In genomic region chr19:48965033-48965805, GRCh38 we compare ENCODE assay signal across 1 cellular context.
TF ChIP-seq lines count a peak whose summit lies in the region.

Gene FTL (plus strand): TSS chr19:48965309. CDS start chr19:48965508, 199 bp downstream.

TF ChIP-seq in HepG2, 621 proteins besides CTCF, POLR2A, EP300 and RAD21 (continued from another document and continues in another):
- no peak for TF ChIP-seq KIAA2018 (CRISPR knock-in tag; IDR thresholded peaks at IDR 0.05; ENCODE audit: borderline replicate concordance)
- TF ChIP-seq ZNF660 (CRISPR knock-in tag; IDR thresholded peaks at IDR 0.05; ENCODE audit: borderline replicate concordance, low read depth): 0 out of 2 replicates have a peak, but pooled peaks have one; percentile 26
- TF ChIP-seq GATAD1 (CRISPR knock-in tag; IDR thresholded peaks at IDR 0.05): no peak; the same call in none of the 2 replicates
- no peak for TF ChIP-seq ZBTB37 (CRISPR knock-in tag; IDR thresholded peaks at IDR 0.05)
- 0 out of 2 replicates have a peak, but pooled peaks have one; percentile 49 for TF ChIP-seq SNAPC4 (CRISPR knock-in tag; IDR thresholded peaks at IDR 0.05)
- peak; percentile 58 for TF ChIP-seq ZEB1 (IDR thresholded peaks at IDR 0.05; ENCODE audit: insufficient replicate concordance, low read depth)
- TF ChIP-seq TEAD3 (CRISPR knock-in tag; optimal IDR thresholded peaks at IDR 0.05; ENCODE audit: borderline replicate concordance): peak; percentile 47
- peak; percentile 96 for TF ChIP-seq ZNF256 (CRISPR knock-in tag; conservative IDR thresholded peaks at IDR 0.05)
- TF ChIP-seq ZNF136 (CRISPR knock-in tag; IDR thresholded peaks at IDR 0.05; ENCODE audit: low read depth): no peak
- no peak for TF ChIP-seq ZNF674 (CRISPR knock-in tag; IDR thresholded peaks at IDR 0.05; ENCODE audit: low read depth)
- TF ChIP-seq ZNF83 (CRISPR knock-in tag; IDR thresholded peaks at IDR 0.05; ENCODE audit: borderline replicate concordance): 0 out of 2 replicates have a peak, but pooled peaks have one; percentile 12
- no peak for TF ChIP-seq FOXP1 (IDR thresholded peaks at IDR 0.05)
- no peak for TF ChIP-seq FOXP1 (CRISPR knock-in tag; IDR thresholded peaks at IDR 0.05)
- peak; percentile 86; the same call in 1 of the 2 replicates for TF ChIP-seq MIXL1 (CRISPR knock-in tag; IDR thresholded peaks at IDR 0.05)
- no peak for TF ChIP-seq ZNF24 (IDR thresholded peaks at IDR 0.05)
- TF ChIP-seq CEBPB (IDR thresholded peaks at IDR 0.05; ENCODE audit: borderline replicate concordance, low read depth, low read length): peak; percentile 85
- TF ChIP-seq SMC3 (IDR thresholded peaks at IDR 0.05; ENCODE audit: low read length): no peak
- TF ChIP-seq FOXM1 (CRISPR knock-in tag; IDR thresholded peaks at IDR 0.05): peak; percentile 87; the same call in 1 of the 2 replicates
- no peak; the same call in 1 of the 2 replicates for TF ChIP-seq MTA1 (CRISPR knock-in tag; IDR thresholded peaks at IDR 0.05; ENCODE audit: borderline replicate concordance)
- TF ChIP-seq, protein P1, sequence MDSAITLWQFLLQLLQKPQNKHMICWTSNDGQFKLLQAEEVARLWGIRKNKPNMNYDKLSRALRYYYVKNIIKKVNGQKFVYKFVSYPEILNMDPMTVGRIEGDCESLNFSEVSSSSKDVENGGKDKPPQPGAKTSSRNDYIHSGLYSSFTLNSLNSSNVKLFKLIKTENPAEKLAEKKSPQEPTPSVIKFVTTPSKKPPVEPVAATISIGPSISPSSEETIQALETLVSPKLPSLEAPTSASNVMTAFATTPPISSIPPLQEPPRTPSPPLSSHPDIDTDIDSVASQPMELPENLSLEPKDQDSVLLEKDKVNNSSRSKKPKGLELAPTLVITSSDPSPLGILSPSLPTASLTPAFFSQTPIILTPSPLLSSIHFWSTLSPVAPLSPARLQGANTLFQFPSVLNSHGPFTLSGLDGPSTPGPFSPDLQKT (CRISPR knock-in tag; IDR thresholded peaks at IDR 0.05; ENCODE audit: borderline replicate concordance): 0 out of 2 replicates have a peak, but pooled peaks have one; percentile 57
- no peak for TF ChIP-seq ZNF282 (IDR thresholded peaks at IDR 0.05; ENCODE audit: partially characterized antibody)
- peak; percentile 97 for TF ChIP-seq ZNF510 (CRISPR knock-in tag; IDR thresholded peaks at IDR 0.05; ENCODE audit: low read depth)
- TF ChIP-seq POLR2AphosphoS2 (IDR thresholded peaks at IDR 0.05; ENCODE audit: low read depth, low read length): peak; percentile 93
- 0 out of 2 replicates have a peak, but pooled peaks have one; percentile 52 for TF ChIP-seq GFI1 (CRISPR knock-in tag; IDR thresholded peaks at IDR 0.05; ENCODE audit: borderline replicate concordance)
- TF ChIP-seq ZNF280B (CRISPR knock-in tag; IDR thresholded peaks at IDR 0.05; ENCODE audit: borderline replicate concordance): peak; percentile 82; the same call in 1 of the 2 replicates
- TF ChIP-seq PRMT3 (CRISPR knock-in tag; IDR thresholded peaks at IDR 0.05; ENCODE audit: borderline replicate concordance, low read depth): peak; percentile 90
- peak; percentile 84 for TF ChIP-seq AGO1 (IDR thresholded peaks at IDR 0.05; ENCODE audit: low read depth, low read length, poor library complexity, severe bottlenecking)
- TF ChIP-seq ZBTB10 (CRISPR knock-in tag; IDR thresholded peaks at IDR 0.05; ENCODE audit: borderline replicate concordance): peak; percentile 67; the same call in 1 of the 2 replicates
- TF ChIP-seq ZNF672 (CRISPR knock-in tag; IDR thresholded peaks at IDR 0.05): no peak
- no peak for TF ChIP-seq CCAR2 (optimal IDR thresholded peaks at IDR 0.05; ENCODE audit: low read depth, low read length)
- peak; percentile 82; the same call in 1 of the 2 replicates for TF ChIP-seq ZNF232 (CRISPR knock-in tag; IDR thresholded peaks at IDR 0.05; ENCODE audit: borderline replicate concordance)
- TF ChIP-seq ZNF558 (CRISPR knock-in tag; IDR thresholded peaks at IDR 0.05; ENCODE audit: borderline replicate concordance): peak; percentile 74; the same call in 1 of the 2 replicates
